Comparison of ENCODE assay signal across 8 cellular contexts in the genomic region with DNA sequence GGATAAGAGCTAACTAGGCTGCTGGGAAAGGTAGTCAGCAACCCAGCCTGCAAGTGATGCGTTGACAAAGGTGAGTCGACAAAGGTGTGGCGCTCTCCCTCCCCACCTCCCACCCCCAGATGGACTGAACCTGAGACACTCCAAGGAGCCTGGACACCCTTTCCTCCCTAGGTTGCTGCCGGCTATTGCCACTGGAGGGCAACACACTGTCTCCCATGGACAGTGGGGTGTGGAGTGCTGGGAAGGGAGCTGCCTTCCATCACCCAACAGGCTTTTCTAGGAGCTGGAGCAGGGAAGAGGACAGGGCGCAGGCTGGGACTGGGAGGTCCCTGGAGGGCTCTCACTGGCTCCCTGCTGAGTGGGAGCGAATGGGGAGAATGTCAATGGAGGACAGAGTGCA.
DNase-seq lines count a peak whose midpoint lies in the region; ATAC-seq and TF ChIP-seq lines count a peak whose summit lies in the region.

No MANE protein-coding gene starts in this region.

- peak; percentile 61 for TF ChIP-seq CTCF in AG04449 (IDR thresholded peaks at IDR 0.05; ENCODE audit: insufficient read depth, low read length, missing control alignments)

- H3K9me3 ChIP-seq in effector memory CD4-positive, alpha-beta T cell (ENCODE audit: control insufficient read depth, low read length) = no peaks in the 10 kb centered on the region

- H3K4me3 ChIP-seq in AG04449 (ENCODE audit: low read depth, low read length) = no peak overlapping the region
- no peak overlapping the region for H3K4me3 ChIP-seq in effector memory CD4-positive, alpha-beta T cell (ENCODE audit: insufficient read depth, low read depth, low read length, poor library complexity, severe bottlenecking)

- no peaks in the 10 kb centered on the region for H3K36me3 ChIP-seq in effector memory CD4-positive, alpha-beta T cell (ENCODE audit: control insufficient read depth, insufficient read depth, low read length)

- peaks cover 14% of the 10 kb centered on the region for H3K27me3 ChIP-seq in effector memory CD4-positive, alpha-beta T cell (replicated peaks; ENCODE audit: control insufficient read depth, insufficient read depth, low read length, poor library complexity, severe bottlenecking)

- DNase-seq in AG04449 (ENCODE audit: low read depth, low spot score) (no peak), HEK293T (ENCODE audit: extremely low spot score) (peak; percentile 50), kidney glomerular epithelial cell (lab: John Stamatoyannopoulos, UW) (peak; percentile 31), activated gamma-delta T cell treated with Interleukin-2 at 50 U/mL for 16 hours (no peak)
- DNase-seq in effector memory CD4-positive, alpha-beta T cell = no peak

- POLR2A ChIA-PET in AG04449 (lab: Yijun Ruan, JAX) (no interaction called here), HEK293T (lab: Yijun Ruan, JAX) (no interaction called here)

- no peaks in the 10 kb centered on the region for H3K4me1 ChIP-seq in effector memory CD4-positive, alpha-beta T cell (ENCODE audit: control insufficient read depth, insufficient read depth, low read length, poor library complexity, severe bottlenecking)

- CTCF ChIA-PET in AG04449 (lab: Yijun Ruan, JAX) = interaction anchor here (0.6 to 8.2 kb wide), 12 partner anchors 8 to 205 kb away, joined by 3 to 103 read pairs (median 4); a partner anchor contains a TSS
- CTCF ChIA-PET in HEK293T (lab: Yijun Ruan, JAX) = interaction anchor here (0.6 to 3.0 kb wide), 12 partner anchors 14 to 647 kb away, joined by 3 to 14 read pairs (median 4); a partner anchor contains a TSS

- ATAC-seq in HG03135 (IDR thresholded peaks at IDR 0.05; ENCODE audit: unreplicated experiment) (no peak), GM19467 (IDR thresholded peaks at IDR 0.05; ENCODE audit: unreplicated experiment) (no peak)

- H3K27ac ChIP-seq in angular gyrus (ENCODE audit: low read depth, low read length) = peak overlapping the region; percentile 68
- no peak overlapping the region for H3K27ac ChIP-seq in effector memory CD4-positive, alpha-beta T cell (ENCODE audit: insufficient read depth, low read length, poor library complexity, severe bottlenecking)

TF ChIP-seq in HEK293T, 16 proteins besides CTCF, POLR2A, EP300 and RAD21:
- no peak for TF ChIP-seq TARDBP (IDR thresholded peaks at IDR 0.05)

Comparison
In these comparisons a context has a peak if more than half of its experiments do, and no peak if none do; other contexts are left out.
1. DNase-seq: peak in HEK293T (single experiment) and kidney glomerular epithelial cell (single experiment); none in AG04449 (single experiment), activated gamma-delta T cell treated with Interleukin-2 at 50 U/mL for 16 hours (single experiment) and effector memory CD4-positive, alpha-beta T cell (0 of 3).